In the genomic region with DNA sequence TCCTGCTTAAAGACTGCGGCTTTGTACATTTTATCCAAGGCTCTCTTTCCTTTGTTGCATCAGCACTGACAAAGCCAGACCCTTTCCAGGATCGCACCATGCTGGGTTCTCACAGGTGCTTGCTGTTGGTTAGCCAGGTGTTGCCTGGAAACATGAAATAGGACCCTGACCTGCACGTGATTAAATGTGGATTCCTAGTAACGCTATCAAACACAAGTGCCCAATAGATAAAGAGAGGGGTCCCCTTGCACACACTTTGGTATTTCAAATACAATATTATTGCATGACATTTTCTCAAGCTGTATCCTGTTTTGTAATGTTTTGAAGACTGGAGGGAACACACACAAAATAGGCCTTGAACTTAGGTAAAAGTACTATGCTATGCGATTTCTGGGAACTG, we compare ENCODE assay signal across 16 cellular contexts.
DNase-seq lines count a peak whose midpoint lies in the region; ATAC-seq and TF ChIP-seq lines count a peak whose summit lies in the region.
"Had no signal": no experiment of that assay in that cellular context is flagged by ENCODE, and none has a peak within 500 bp of the region (broad histone marks: within the 10 kb centered on the region; RNA-seq: fewer than 3 reads in every experiment).

No MANE protein-coding gene starts in this region.

- H3K27ac ChIP-seq in SK-N-SH (ENCODE audit: low read depth in 2 of 2, low read length in 1 of 2), result no peak overlapping the region

- H3K27me3 Mint-ChIP-seq in brain, result no peaks in the 10 kb centered on the region

- H3K9me3 Mint-ChIP-seq in brain, result peaks cover 0 to 6% (median 3%) of the 10 kb centered on the region in 5 experiments

- H3K9me2 ChIP-seq in SK-N-SH, result no peaks in the 10 kb centered on the region

- TF ChIP-seq CTCF in brain (conservative IDR thresholded peaks at IDR 0.05) (no peak), SK-N-SH (IDR thresholded peaks at IDR 0.05) (no peak)

- H3K27ac Mint-ChIP-seq in brain, result peak overlapping the region in 3 of 5 experiments; percentile 24 to 89 (median 42)
- H3K27ac Mint-ChIP-seq: activated naive CD4-positive, alpha-beta T cell treated with anti-CD3 and anti-CD28 coated beads, Interleukin-2, amount 10 ng/mL, durations not matched to agents 7 days and 5 days had no signal

- H3K4me1 ChIP-seq in SK-N-SH (ENCODE audit: control insufficient read depth in 1 of 2, insufficient read depth in 2 of 2, low read depth in 1 of 2, low read length in 1 of 2), result peaks cover 0 to 6% of the 10 kb centered on the region in 2 experiments; a peak in 2 of 4 replicates

- 92% methylated on average over 5 of the region's 5 CpGs for WGBS in SK-N-SH (ENCODE audit: low lambda C conversion rate)

- no peak overlapping the region for H2AFZ ChIP-seq in SK-N-SH (ENCODE audit: low read depth)

- peaks cover 56% of the 10 kb centered on the region for H3K4me1 Mint-ChIP-seq in brain
- H3K4me1 Mint-ChIP-seq: activated naive CD4-positive, alpha-beta T cell treated with anti-CD3 and anti-CD28 coated beads, Interleukin-2, amount 10 ng/mL, durations not matched to agents 7 days and 5 days had no signal

- no peak overlapping the region for H3K4me3 Mint-ChIP-seq in brain
- H3K4me3 Mint-ChIP-seq: activated naive CD4-positive, alpha-beta T cell treated with anti-CD3 and anti-CD28 coated beads, Interleukin-2, amount 10 ng/mL, durations not matched to agents 7 days and 5 days had no signal

- H3K79me2 ChIP-seq in SK-N-SH (ENCODE audit: insufficient read depth), result peaks cover 10% of the 10 kb centered on the region; the same call in 1 of the 2 replicates

- H4K20me1 ChIP-seq in SK-N-SH (ENCODE audit: insufficient read depth), result no peaks in the 10 kb centered on the region

- no peaks in the 10 kb centered on the region for H3K9me3 ChIP-seq in SK-N-SH
- H3K9me3 ChIP-seq: esophagus muscularis mucosa, mucosa of descending colon had no signal

- H3K4me3 ChIP-seq in SK-N-SH (ENCODE audit: low read depth in 2 of 2, low read length in 1 of 2), result no peak overlapping the region
- H3K4me3 ChIP-seq: esophagus muscularis mucosa, GM12878, mucosa of descending colon had no signal

- CTCF ChIA-PET in SK-N-SH (lab: Yijun Ruan, JAX), result interaction anchor here (7.1 kb wide), 1 partner anchor 12 kb away, joined by 59 read pairs; no protein-coding TSS in a partner anchor

- H3K36me3 Mint-ChIP-seq in brain, result peaks cover 69% of the 10 kb centered on the region
- H3K36me3 Mint-ChIP-seq: activated naive CD4-positive, alpha-beta T cell treated with anti-CD3 and anti-CD28 coated beads, Interleukin-2, amount 10 ng/mL, durations not matched to agents 7 days and 5 days had no signal

- DNase-seq in GF-D8 (lab: John Stamatoyannopoulos, UW) (peak; percentile 63), NCI-H2029 treated with DMSO at 0.1 percent for 48 hours (lab: John Stamatoyannopoulos, UW) (peak; percentile 27), lung microvascular endothelial cell (ENCODE audit: low read depth in 2 of 2) (peak; percentile 75 to 94), RPMI8226 (no peak), SK-N-SH (no peak)
- DNase-seq in activated CD8-positive, alpha-beta memory T cell treated with anti-CD3 and anti-CD28 coated beads, Interleukin-2, amount 50 U/mL, for 4 hours, result no peak
- DNase-seq: activated naive CD4-positive, alpha-beta T cell treated with anti-CD3 and anti-CD28 coated beads, Interleukin-2, amount 10 ng/mL, durations not matched to agents 7 days and 5 days; cerebellar nuclear complex; Karpas-422; mucosa of descending colon; NCI-H82; SIG-M5 had no signal

- H3K27me3 ChIP-seq in SK-N-SH (ENCODE audit: insufficient read depth), result no peaks in the 10 kb centered on the region
- H3K27me3 ChIP-seq: esophagus muscularis mucosa had no signal

- ATAC-seq in GM19328 (IDR thresholded peaks at IDR 0.05; ENCODE audit: unreplicated experiment), result no peak
- ATAC-seq: GM12878, mucosa of descending colon had no signal

- POLR2A ChIA-PET in SK-N-SH (lab: Yijun Ruan, JAX), result no interaction called here

- H3K4me2 ChIP-seq in SK-N-SH, result no peak overlapping the region

- no peak for TF ChIP-seq EP300 in SK-N-SH (IDR thresholded peaks at IDR 0.05; ENCODE audit: borderline replicate concordance in 1 of 2, low read depth in 1 of 2, low read length in 1 of 2)

- H3K36me3 ChIP-seq in SK-N-SH (replicated peaks in 1 of 2; ENCODE audit: control insufficient read depth in 1 of 2, insufficient read depth in 2 of 2, low read length in 1 of 2), result peaks cover 0 to 3% of the 10 kb centered on the region in 2 experiments
- H3K36me3 ChIP-seq: esophagus muscularis mucosa had no signal

- TF ChIP-seq RAD21 in SK-N-SH (IDR thresholded peaks at IDR 0.05; ENCODE audit: low read length), result no peak

- H3F3A ChIP-seq in SK-N-SH (replicated peaks; ENCODE audit: insufficient read depth), result peaks cover 14% of the 10 kb centered on the region

- H3K9ac ChIP-seq in SK-N-SH, result no peak overlapping the region

TF ChIP-seq in SK-N-SH, 30 proteins besides CTCF, POLR2A, EP300 and RAD21:
- TF ChIP-seq YY1 (IDR thresholded peaks at IDR 0.05; ENCODE audit: low read depth), result no peak
- TF ChIP-seq SMC3 (IDR thresholded peaks at IDR 0.05; ENCODE audit: low read depth, low read length), result no peak
- no peak for TF ChIP-seq FOSL2 (IDR thresholded peaks at IDR 0.05; ENCODE audit: borderline replicate concordance, low read depth)
- TF ChIP-seq TEAD4 (IDR thresholded peaks at IDR 0.05; ENCODE audit: borderline replicate concordance, insufficient read depth), result no peak
- no peak for TF ChIP-seq NRF1 (IDR thresholded peaks at IDR 0.05; ENCODE audit: low read depth, low read length)
- TF ChIP-seq, protein P1, sequence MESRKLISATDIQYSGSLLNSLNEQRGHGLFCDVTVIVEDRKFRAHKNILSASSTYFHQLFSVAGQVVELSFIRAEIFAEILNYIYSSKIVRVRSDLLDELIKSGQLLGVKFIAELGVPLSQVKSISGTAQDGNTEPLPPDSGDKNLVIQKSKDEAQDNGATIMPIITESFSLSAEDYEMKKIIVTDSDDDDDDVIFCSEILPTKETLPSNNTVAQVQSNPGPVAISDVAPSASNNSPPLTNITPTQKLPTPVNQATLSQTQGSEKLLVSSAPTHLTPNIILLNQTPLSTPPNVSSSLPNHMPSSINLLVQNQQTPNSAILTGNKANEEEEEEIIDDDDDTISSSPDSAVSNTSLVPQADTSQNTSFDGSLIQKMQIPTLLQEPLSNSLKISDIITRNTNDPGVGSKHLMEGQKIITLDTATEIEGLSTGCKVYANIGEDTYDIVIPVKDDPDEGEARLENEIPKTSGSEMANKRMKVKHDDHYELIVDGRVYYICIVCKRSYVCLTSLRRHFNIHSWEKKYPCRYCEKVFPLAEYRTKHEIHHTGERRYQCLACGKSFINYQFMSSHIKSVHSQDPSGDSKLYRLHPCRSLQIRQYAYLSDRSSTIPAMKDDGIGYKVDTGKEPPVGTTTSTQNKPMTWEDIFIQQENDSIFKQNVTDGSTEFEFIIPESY (IDR thresholded peaks at IDR 0.05; ENCODE audit: borderline replicate concordance, low read depth), result no peak
- no peak for TF ChIP-seq FOXM1 (IDR thresholded peaks at IDR 0.05; ENCODE audit: low read depth)
- TF ChIP-seq JUND (IDR thresholded peaks at IDR 0.05), result no peak
- TF ChIP-seq, protein P2, sequence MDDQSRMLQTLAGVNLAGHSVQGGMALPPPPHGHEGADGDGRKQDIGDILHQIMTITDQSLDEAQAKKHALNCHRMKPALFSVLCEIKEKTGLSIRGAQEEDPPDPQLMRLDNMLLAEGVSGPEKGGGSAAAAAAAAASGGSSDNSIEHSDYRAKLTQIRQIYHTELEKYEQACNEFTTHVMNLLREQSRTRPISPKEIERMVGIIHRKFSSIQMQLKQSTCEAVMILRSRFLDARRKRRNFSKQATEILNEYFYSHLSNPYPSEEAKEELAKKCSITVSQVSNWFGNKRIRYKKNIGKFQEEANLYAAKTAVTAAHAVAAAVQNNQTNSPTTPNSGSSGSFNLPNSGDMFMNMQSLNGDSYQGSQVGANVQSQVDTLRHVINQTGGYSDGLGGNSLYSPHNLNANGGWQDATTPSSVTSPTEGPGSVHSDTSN (IDR thresholded peaks at IDR 0.05), result no peak
- no peak for TF ChIP-seq RFX5 (IDR thresholded peaks at IDR 0.05; ENCODE audit: low read length)
- TF ChIP-seq SIN3A (IDR thresholded peaks at IDR 0.05; ENCODE audit: borderline replicate concordance, low read depth, low read length), result no peak
- no peak for TF ChIP-seq RCOR1 (IDR thresholded peaks at IDR 0.05; ENCODE audit: low read length)
- no peak for TF ChIP-seq MEF2A (IDR thresholded peaks at IDR 0.05; ENCODE audit: borderline replicate concordance, low read depth)
- TF ChIP-seq GATA2 (CRISPR knock-in tag; IDR thresholded peaks at IDR 0.05), result no peak

Comparison
In these comparisons a context has a peak if more than half of its experiments do, and no peak if none do; other contexts are left out.
1. DNase-seq: peak in GF-D8 (single experiment), NCI-H2029 treated with DMSO at 0.1 percent for 48 hours (single experiment) and lung microvascular endothelial cell (2 of 2); none in RPMI8226 (single experiment), activated CD8-positive, alpha-beta memory T cell treated with anti-CD3 and anti-CD28 coated beads, Interleukin-2, amount 50 U/mL, for 4 hours (single experiment) and SK-N-SH (single experiment).